ENCODE assay signal across 18 cellular contexts in genomic region chr2:237738255-237738654, GRCh38.
DNase-seq lines count a peak whose midpoint lies in the region; ATAC-seq, FAIRE-seq and TF ChIP-seq lines count a peak whose summit lies in the region.
"Had no signal": no experiment of that assay in that cellular context is flagged by ENCODE, and none has a peak within 500 bp of the region (broad histone marks: within the 10 kb centered on the region; RNA-seq: fewer than 3 reads in every experiment).

No MANE protein-coding gene starts in this region.

- intact Hi-C loops in left cardiac atrium (cut with DNase I) (no loop called here), psoas muscle (cut with DNase I) (no loop called here), Caco-2 (cut with micrococcal nuclease; ENCODE audit: unreplicated experiment) (no loop called here)

- WGBS in psoas muscle, 3 donors, result 79 to 86% (median 80%) methylated on average over 10 of the region's 10 CpGs

- CTCF ChIA-PET in Caco-2 (lab: Charles Lee), result no interaction called here

- H3K36me3 ChIP-seq in right atrium auricular region (peaks cover 10% of the 10 kb centered on the region), psoas muscle (ENCODE audit: insufficient read depth in 1 of 2, low read depth in 1 of 2) (peaks cover 3 to 26% of the 10 kb centered on the region in 2 donors), Caco-2 (ENCODE audit: control insufficient read depth, insufficient read depth, low read length) (no peaks in the 10 kb centered on the region)

- H3K4me3 Mint-ChIP-seq in Caco-2 (ENCODE audit: unreplicated experiment), result no peak overlapping the region

- peaks cover 16% of the 10 kb centered on the region for H3K4me1 Mint-ChIP-seq in Caco-2 (ENCODE audit: low read depth, unreplicated experiment)

- BruUV-seq in Caco-2 (replicated peaks; lab: Mats Ljungman, UMichigan), result no TSS peak

- no peak for TF ChIP-seq POLR2A in GM12892 (IDR thresholded peaks at IDR 0.05; ENCODE audit: low read depth, low read length)

- peak overlapping the region; percentile 80 to 84 for H3K27ac ChIP-seq in right atrium auricular region
- H3K27ac ChIP-seq in psoas muscle, result peak overlapping the region; percentile 76

- ATAC-seq in left cardiac atrium (no peak), psoas muscle (no peak), HG02938 (IDR thresholded peaks at IDR 0.05; ENCODE audit: unreplicated experiment) (no peak)
- ATAC-seq: GM12878, HepG2 had no signal

- no peak for FAIRE-seq in GM12892 (lab: Jason Lieb, UNC)
- FAIRE-seq: astrocyte, GM12878, HepG2 had no signal

- H3K27me3 ChIP-seq in right atrium auricular region (no peaks in the 10 kb centered on the region), psoas muscle (ENCODE audit: insufficient read depth in 3 of 3, low read length in 2 of 3) (no peaks in the 10 kb centered on the region), Caco-2 (replicated peaks; ENCODE audit: control insufficient read depth, insufficient read depth, low read length) (no peaks in the 10 kb centered on the region)

- POLR2A ChIA-PET in Caco-2 (lab: Charles Lee), result no interaction called here

- H3K36me3 Mint-ChIP-seq in Caco-2 (ENCODE audit: insufficient read depth, unreplicated experiment), result peaks cover 18% of the 10 kb centered on the region

- H3K27me3 Mint-ChIP-seq in Caco-2 (ENCODE audit: insufficient read depth, unreplicated experiment), result no peaks in the 10 kb centered on the region

- TF ChIP-seq CTCF in right atrium auricular region (IDR thresholded peaks at IDR 0.05) (no peak), psoas muscle (IDR thresholded peaks at IDR 0.05) (no peak), Caco-2 (IDR thresholded peaks at IDR 0.05; ENCODE audit: insufficient read depth in 1 of 2, low read depth in 1 of 2, low read length in 1 of 2, severe bottlenecking in 1 of 2, unreplicated experiment in 1 of 2) (no peak)

- H3K4me3 ChIP-seq in right atrium auricular region (no peak overlapping the region), psoas muscle (no peak overlapping the region), Caco-2 (ENCODE audit: low read depth, low read length) (no peak overlapping the region)
- H3K4me3 ChIP-seq: GM12878 had no signal

- no peaks in the 10 kb centered on the region for H3K9me3 Mint-ChIP-seq in Caco-2 (ENCODE audit: unreplicated experiment)
- H3K9me3 Mint-ChIP-seq: nephron progenitor cell had no signal

- DNase-seq in right atrium auricular region (ENCODE audit: low spot score), result no peak
- DNase-seq in left cardiac atrium, result no peak
- DNase-seq in ecto neural progenitor cell (ENCODE audit: low spot score), result peak; percentile 20
- no peak for DNase-seq in psoas muscle
- no peak for DNase-seq in GM12892 (ENCODE audit: insufficient read length)
- DNase-seq in Caco-2, result no peak
- DNase-seq in OCI-M2 (lab: John Stamatoyannopoulos, UW; ENCODE audit: unreplicated experiment), result no peak
- DNase-seq: activated CD8-positive, alpha-beta memory T cell treated with anti-CD3 and anti-CD28 coated beads for 24 hours; activated effector memory CD4-positive, alpha-beta T cell treated with Interleukin-2 at 50 U/mL for 16 hours; cortex of kidney; GDM1; NCI-H1694; nephron progenitor cell; SW 1271 had no signal

- peaks cover 0 to 65% of the 10 kb centered on the region in 2 donors for H3K4me1 ChIP-seq in right atrium auricular region
- H3K4me1 ChIP-seq in psoas muscle, result peaks cover 85% of the 10 kb centered on the region
- H3K4me1 ChIP-seq in Caco-2, result peaks cover 19% of the 10 kb centered on the region

- H3K9me3 ChIP-seq in right atrium auricular region (no peaks in the 10 kb centered on the region), psoas muscle (no peaks in the 10 kb centered on the region), Caco-2 (no peaks in the 10 kb centered on the region)

- H3K27ac Mint-ChIP-seq in Caco-2 (ENCODE audit: unreplicated experiment), result no peak overlapping the region
